In genomic region chr13:27620377-27621115, GRCh38 we compare ENCODE assay signal across 8 cellular contexts. TPM values are rescaled to one million over a fixed set of nuclear protein-coding genes. Genes with fewer than 3 reads are reported as not detected.
DNase-seq lines count a peak whose midpoint lies in the region; ATAC-seq and TF ChIP-seq lines count a peak whose summit lies in the region.

LNX2 (minus strand) TSS chr13:27620529; CDS start chr13:27581703, 38,826 bp downstream.

- H3K79me2 ChIP-seq in SU-DHL-6 (ENCODE audit: insufficient read depth, low read length) (peaks cover 64% of the 10 kb centered on the region), parathyroid adenoma (peaks cover 12% of the 10 kb centered on the region)

- peak; percentile 84 for ATAC-seq in HG02678 (IDR thresholded peaks at IDR 0.05; ENCODE audit: unreplicated experiment)
- peak; percentile 97 for ATAC-seq in activated naive CD8-positive, alpha-beta T cell treated with anti-CD3 and anti-CD28 coated beads, Interleukin-2, amount 50 U/mL, for 24 hours

- no peaks in the 10 kb centered on the region for H3K27me3 ChIP-seq in SU-DHL-6 (ENCODE audit: low read length)
- H3K27me3 ChIP-seq in cardiac muscle cell: no peaks in the 10 kb centered on the region
- no peaks in the 10 kb centered on the region for H3K27me3 ChIP-seq in parathyroid adenoma (ENCODE audit: control insufficient read depth, insufficient read depth, low read length)
- H3K27me3 ChIP-seq in tibial nerve: no peaks in the 10 kb centered on the region

- peaks cover 6% of the 10 kb centered on the region for H3F3A ChIP-seq in SU-DHL-6 (ENCODE audit: insufficient read depth)

- H3K4me1 ChIP-seq in cardiac muscle cell (ENCODE audit: low read depth) (peaks cover 23% of the 10 kb centered on the region), parathyroid adenoma (peaks cover 3% of the 10 kb centered on the region), tibial nerve (peaks cover 0 to 47% (median 17%) of the 10 kb centered on the region in 4 donors)

- H3K4me2 ChIP-seq in SU-DHL-6 (ENCODE audit: low read depth, low read length, poor library complexity, severe bottlenecking) (peak within 1 kb of the TSS; percentile 92), parathyroid adenoma (ENCODE audit: low read length) (peak within 1 kb of the TSS; percentile 97)

- H2AFZ ChIP-seq in SU-DHL-6 (ENCODE audit: low read depth, low read length, severe bottlenecking): peak within 1 kb of the TSS; percentile 72
- peak within 1 kb of the TSS; percentile 88 for H2AFZ ChIP-seq in parathyroid adenoma

- H3K9me3 ChIP-seq in SU-DHL-6 (ENCODE audit: insufficient read depth, low read length): no peaks in the 10 kb centered on the region
- H3K9me3 ChIP-seq in cardiac muscle cell (ENCODE audit: low read depth): no peaks in the 10 kb centered on the region
- no peaks in the 10 kb centered on the region for H3K9me3 ChIP-seq in parathyroid adenoma (ENCODE audit: control insufficient read depth, low read length)
- no peaks in the 10 kb centered on the region for H3K9me3 ChIP-seq in tibial nerve

- peaks cover 33% of the 10 kb centered on the region for H3K36me3 Mint-ChIP-seq in activated naive CD8-positive, alpha-beta T cell treated with anti-CD3 and anti-CD28 coated beads, Interleukin-2, amount 50 U/mL, for 24 hours (ENCODE audit: low read depth)

- peak; percentile 59 to 91 for TF ChIP-seq POLR2A in tibial nerve (IDR thresholded peaks at IDR 0.05)

- peak within 1 kb of the TSS; percentile 87 for H3K9ac ChIP-seq in SU-DHL-6 (ENCODE audit: low read length)
- peak within 1 kb of the TSS; percentile 50 for H3K9ac ChIP-seq in parathyroid adenoma

- peaks cover 23% of the 10 kb centered on the region; the same call in 1 of the 2 replicates for H4K20me1 ChIP-seq in SU-DHL-6 (ENCODE audit: low read depth, low read length)

- peak in 1 of 2 donors; percentile 91 for TF ChIP-seq EP300 in tibial nerve (IDR thresholded peaks at IDR 0.05)

- peak within 1 kb of the TSS; percentile 90 for H3K27ac ChIP-seq in SU-DHL-6 (ENCODE audit: low read depth, low read length)
- H3K27ac ChIP-seq in cardiac muscle cell: peak within 1 kb of the TSS; percentile 83
- peak within 1 kb of the TSS; percentile 98 for H3K27ac ChIP-seq in parathyroid adenoma
- peak within 1 kb of the TSS; percentile 91 to 96 (median 94) for H3K27ac ChIP-seq in tibial nerve

- peaks cover 55% of the 10 kb centered on the region for H3K4me1 Mint-ChIP-seq in activated naive CD8-positive, alpha-beta T cell treated with anti-CD3 and anti-CD28 coated beads, Interleukin-2, amount 50 U/mL, for 24 hours

- no peaks in the 10 kb centered on the region for H3K9me3 Mint-ChIP-seq in activated naive CD8-positive, alpha-beta T cell treated with anti-CD3 and anti-CD28 coated beads, Interleukin-2, amount 50 U/mL, for 24 hours

- peak within 1 kb of the TSS; percentile 86 for H3K27ac Mint-ChIP-seq in activated naive CD8-positive, alpha-beta T cell treated with anti-CD3 and anti-CD28 coated beads, Interleukin-2, amount 50 U/mL, for 24 hours

- TF ChIP-seq CTCF in GM12864 (IDR thresholded peaks at IDR 0.05; ENCODE audit: low read depth, low read length, missing control alignments): no peak
- TF ChIP-seq CTCF in SU-DHL-6 (IDR thresholded peaks at IDR 0.05; ENCODE audit: insufficient read depth, low read length, poor library complexity, severe bottlenecking): no peak
- TF ChIP-seq CTCF in cardiac muscle cell (IDR thresholded peaks at IDR 0.05; ENCODE audit: low read depth, low read length): no peak
- TF ChIP-seq CTCF in parathyroid adenoma (IDR thresholded peaks at IDR 0.05): no peak
- TF ChIP-seq CTCF in tibial nerve (IDR thresholded peaks at IDR 0.05): peak in 1 of 5 experiments; percentile 41

- WGBS in tibial nerve, 2 donors: 1% methylated on average over 24 to 33 of the region's 79 CpGs

- H3K36me3 ChIP-seq in SU-DHL-6 (ENCODE audit: low read length) (peaks cover 16% of the 10 kb centered on the region), cardiac muscle cell (peaks cover 6% of the 10 kb centered on the region), parathyroid adenoma (ENCODE audit: control insufficient read depth, insufficient read depth, low read length) (no peaks in the 10 kb centered on the region), tibial nerve (peaks cover 0 to 9% (median 0%) of the 10 kb centered on the region in 3 donors)

- no peaks in the 10 kb centered on the region for H3K27me3 Mint-ChIP-seq in activated naive CD8-positive, alpha-beta T cell treated with anti-CD3 and anti-CD28 coated beads, Interleukin-2, amount 50 U/mL, for 24 hours

- H3K9me2 ChIP-seq in SU-DHL-6 (replicated peaks; ENCODE audit: insufficient read depth, low read length): no peaks in the 10 kb centered on the region

- DNase-seq in GM12864 (ENCODE audit: low read depth) (peak; percentile 83), NCI-H1417 (lab: John Stamatoyannopoulos, UW) (peak; percentile 90 to 96 (median 93)), cardiac muscle cell (ENCODE audit: low read depth in 1 of 2, low spot score in 1 of 2) (peak; percentile 98 to 99), tibial nerve (ENCODE audit: low spot score in 2 of 2) (peak; percentile 96 to 98)
- DNase-seq in activated naive CD8-positive, alpha-beta T cell treated with anti-CD3 and anti-CD28 coated beads, Interleukin-2, amount 50 U/mL, for 24 hours: peak; percentile 97

- H3K4me3 ChIP-seq in GM12864 (ENCODE audit: low read depth, low read length) (peak within 1 kb of the TSS; percentile 67), SU-DHL-6 (ENCODE audit: insufficient read depth, low read length, poor library complexity, severe bottlenecking) (peak within 1 kb of the TSS; percentile 91), cardiac muscle cell (peak within 1 kb of the TSS; percentile 53), parathyroid adenoma (ENCODE audit: low read depth, low read length) (peak within 1 kb of the TSS; percentile 86), tibial nerve (peak within 1 kb of the TSS; percentile 69 to 92 (median 92))

- H3K4me3 Mint-ChIP-seq in activated naive CD8-positive, alpha-beta T cell treated with anti-CD3 and anti-CD28 coated beads, Interleukin-2, amount 50 U/mL, for 24 hours: peak within 1 kb of the TSS; percentile 86

RNA-seq across cellular contexts. Expression of gene LNX2, which starts in this region (rescaled TPM):
- 7.4 and 11.6 TPM in 2 replicates for total RNA-seq in cardiac muscle cell
- 7.1 and 10.1 TPM in 2 replicates for polyA plus RNA-seq in cardiac muscle cell
- 1 to 10 TPM; 4.6 to 7.3 (median 6.7) TPM for total RNA-seq in tibial nerve

Comparison
In these comparisons a context has a peak if more than half of its experiments do, and no peak if none do; other contexts are left out.
1. Peak in every context shown above with its lines: DNase-seq, ATAC-seq, H3K4me3 ChIP-seq and H3K27ac ChIP-seq.